ENCODE assay signal across 8 cellular contexts in genomic region chr6:30820196-30820595, GRCh38.
A peak's percentile ranks its signal among the peaks of the same experiment; 100 is the strongest.
DNase-seq lines count a peak whose midpoint lies in the region; ATAC-seq, FAIRE-seq and TF ChIP-seq lines count a peak whose summit lies in the region.

No MANE protein-coding gene starts in this region.

- H3K27me3 ChIP-seq in mucosa of rectum (ENCODE audit: control insufficient read depth in 2 of 2, insufficient read depth in 2 of 2, low read length in 2 of 2): no peaks in the 10 kb centered on the region

- H3K4me1 ChIP-seq in mucosa of rectum (ENCODE audit: control insufficient read depth in 2 of 2, insufficient read depth in 2 of 2, low read length in 2 of 2): peaks cover 23 to 34% of the 10 kb centered on the region in 2 donors

- TF ChIP-seq POLR2A in GM12892 (IDR thresholded peaks at IDR 0.05; ENCODE audit: low read depth, low read length): no peak

- DNase-seq in AG20443 (ENCODE audit: low spot score) (peak; percentile 86), NCI-H226 (peak; percentile 66), dermis blood vessel endothelial cell (peak; percentile 68), GM12892 (ENCODE audit: insufficient read length) (no peak), SK-N-DZ (ENCODE audit: low spot score) (no peak)

- no peak for FAIRE-seq in GM12892 (lab: Jason Lieb, UNC)

- no peaks in the 10 kb centered on the region for H3K9me3 ChIP-seq in mucosa of rectum (ENCODE audit: control insufficient read depth in 2 of 2, low read length in 2 of 2)

- ATAC-seq in HG02970 (IDR thresholded peaks at IDR 0.05; ENCODE audit: low FRiP score, unreplicated experiment) (no peak), HG02610 (IDR thresholded peaks at IDR 0.05; ENCODE audit: unreplicated experiment) (no peak)

- peak overlapping the region; percentile 14 to 36 for H3K9ac ChIP-seq in mucosa of rectum (ENCODE audit: low read depth in 1 of 2, low read length in 2 of 2)

- no peak overlapping the region for H3K4me3 ChIP-seq in mucosa of rectum (ENCODE audit: low read length in 2 of 2)

- peak overlapping the region; percentile 78 to 86 for H3K27ac ChIP-seq in mucosa of rectum (ENCODE audit: low read depth in 2 of 2, low read length in 2 of 2)

- H3K36me3 ChIP-seq in mucosa of rectum (ENCODE audit: control insufficient read depth in 2 of 2, insufficient read depth in 2 of 2, low read length in 2 of 2): no peaks in the 10 kb centered on the region

Comparison
In these comparisons a context has a peak if more than half of its experiments do, and no peak if none do; other contexts are left out.
1. DNase-seq: peak in AG20443 (single experiment), NCI-H226 (single experiment) and dermis blood vessel endothelial cell (single experiment); none in GM12892 (single experiment) and SK-N-DZ (single experiment).